ENCODE assay signal across 14 cellular contexts in the genomic region with DNA sequence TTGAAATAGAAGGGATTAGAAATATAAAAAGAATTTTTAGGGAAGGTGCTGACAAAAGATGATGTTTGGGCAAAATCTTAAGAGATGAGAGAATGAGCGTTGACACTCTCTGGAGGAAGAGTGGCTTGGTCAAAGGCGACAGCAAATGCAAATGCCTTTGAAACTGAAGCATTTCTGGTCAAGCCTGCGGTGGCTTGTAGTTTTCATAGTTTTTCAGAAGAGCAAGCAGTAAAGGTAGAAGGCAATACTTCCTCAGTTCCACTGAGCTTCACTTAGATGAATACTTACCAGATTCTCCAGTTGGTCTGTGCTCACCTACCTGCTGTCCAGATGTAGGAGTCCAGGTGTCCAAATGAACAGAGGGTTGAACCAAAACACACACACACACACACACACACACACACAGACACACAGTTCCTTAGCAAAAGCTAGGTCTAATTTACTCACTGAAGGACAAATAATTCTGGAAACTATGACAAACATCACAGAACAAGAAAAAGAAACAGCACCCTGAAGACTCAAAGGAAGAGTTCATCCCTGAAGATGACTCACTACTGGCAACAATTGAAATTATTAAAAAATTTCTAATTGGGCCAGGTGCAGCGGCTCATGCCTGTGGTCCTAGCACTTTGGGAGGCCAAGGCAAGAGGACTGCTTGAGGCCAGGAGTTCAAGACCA. TPM values are rescaled to one million over a fixed set of nuclear protein-coding genes. Genes with fewer than 3 reads are reported as not detected.
DNase-seq lines count a peak whose midpoint lies in the region; ATAC-seq, FAIRE-seq and TF ChIP-seq lines count a peak whose summit lies in the region.
"Had no signal": no experiment of that assay in that cellular context is flagged by ENCODE, and none has a peak within 500 bp of the region (broad histone marks: within the 10 kb centered on the region; RNA-seq: fewer than 3 reads in every experiment).

No MANE protein-coding gene starts in this region.

- no peak overlapping the region for H3K4me3 ChIP-seq in bronchial epithelial cell (ENCODE audit: low read depth, low read length)
- H3K4me3 ChIP-seq: HAP-1 had no signal

- FAIRE-seq in bronchial epithelial cell (lab: Jason Lieb, UNC) = no peak

- no peaks in the 10 kb centered on the region for H3K27me3 ChIP-seq in bronchial epithelial cell (ENCODE audit: control insufficient read depth, insufficient read depth, low read length)

- intact Hi-C loops in cardiac septum (cut with DNase I) = no loop called here

- DNase-seq in GM20000 (ENCODE audit: low spot score) = peak; percentile 39
- peak; percentile 59 for DNase-seq in bronchial epithelial cell (ENCODE audit: low read depth)
- no peak for DNase-seq in SHP77 treated with DMSO at 0.1 percent for 48 hours (lab: John Stamatoyannopoulos, UW)
- DNase-seq in NCI-H1048 (lab: John Stamatoyannopoulos, UW) = no peak
- no peak for DNase-seq in NCI-H69 (lab: John Stamatoyannopoulos, UW)
- DNase-seq in cardiac septum (ENCODE audit: low spot score) = no peak
- DNase-seq: activated T-cell treated with anti-CD3 and anti-CD28 coated beads, Interleukin-2, amount 50 U/mL, for 4 hours; Kasumi-1; NCI-H446 treated with DMSO at 0.1 percent for 48 hours; nephron progenitor cell; substantia nigra had no signal

- ATAC-seq in GM18508 (IDR thresholded peaks at IDR 0.05; ENCODE audit: insufficient read depth, unreplicated experiment) (peak; percentile 54), HG03064 (IDR thresholded peaks at IDR 0.05; ENCODE audit: low read depth, unreplicated experiment) (peak; percentile 84)
- ATAC-seq: activated T-cell treated with anti-CD3 and anti-CD28 coated beads, Interleukin-2, amount 50 U/mL, for 4 hours had no signal

- H3K36me3 ChIP-seq in bronchial epithelial cell (ENCODE audit: control insufficient read depth, insufficient read depth, low read length) = no peaks in the 10 kb centered on the region
- H3K36me3 ChIP-seq: HAP-1 had no signal

- TF ChIP-seq CTCF in GM20000 (IDR thresholded peaks at IDR 0.05; ENCODE audit: extremely low read depth, missing control alignments) = no peak
- no peak for TF ChIP-seq CTCF in bronchial epithelial cell (IDR thresholded peaks at IDR 0.05; ENCODE audit: insufficient read depth, low read length, severe bottlenecking)

RNA-seq across cellular contexts. Expression of a gene that starts 12.1 kb away (rescaled TPM):
- 55.2 and 79.5 TPM in 2 replicates for total RNA-seq in bronchial epithelial cell
- 40.3 TPM for total RNA-seq in cardiac septum

Comparison
In these comparisons a context has a peak if more than half of its experiments do, and no peak if none do; other contexts are left out.
1. DNase-seq: peak in GM20000 (single experiment) and bronchial epithelial cell (single experiment); none in SHP77 treated with DMSO at 0.1 percent for 48 hours (single experiment), NCI-H1048 (single experiment), NCI-H69 (single experiment) and cardiac septum (single experiment).